ENCODE assay signal across 8 cellular contexts in the genomic region with DNA sequence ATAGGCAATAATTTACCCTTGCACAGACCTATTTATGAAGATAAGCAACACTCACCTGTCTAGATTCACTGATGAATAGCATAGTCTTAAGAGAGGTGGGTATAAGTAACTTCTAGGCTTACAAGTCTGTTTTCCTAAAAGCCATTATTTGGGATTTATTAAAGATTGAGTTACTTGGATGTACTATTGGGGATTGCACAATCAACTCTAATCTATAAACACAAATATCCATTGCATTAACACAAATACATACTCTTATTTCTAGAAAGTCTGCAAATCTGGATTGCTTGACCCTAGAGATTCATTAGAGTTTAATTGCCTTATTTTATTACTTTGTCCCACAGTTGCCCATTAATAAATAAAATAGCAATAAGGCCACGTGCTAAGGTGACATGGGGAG.
"Had no signal": no experiment of that assay in that cellular context is flagged by ENCODE, and none has a peak within 500 bp of the region (broad histone marks: within the 10 kb centered on the region; RNA-seq: fewer than 3 reads in every experiment).

No MANE protein-coding gene starts in this region.

- H3K4me1 ChIP-seq: HAP-1 had no signal

- H3K4me2 ChIP-seq: GM23338, KMS-11 had no signal

- H3K36me3 ChIP-seq: HAP-1 had no signal

- H3K9me3 ChIP-seq: HAP-1 had no signal

- DNase-seq: H7, HFFc6, KBM-7 had no signal

- H3K9ac ChIP-seq: KMS-11 had no signal

- H3K27ac ChIP-seq: HL-60, KMS-11 had no signal

- H3K4me3 ChIP-seq: GM23338, HAP-1 had no signal

- ATAC-seq: GM23338, HCT116 had no signal

- H2AFZ ChIP-seq: GM23338 had no signal
